16 cellular contexts compared by ENCODE assay signal in genomic region chr11:1510928-1511327, GRCh38.
"Had no signal": no experiment of that assay in that cellular context is flagged by ENCODE, and none has a peak within 500 bp of the region (broad histone marks: within the 10 kb centered on the region; RNA-seq: fewer than 3 reads in every experiment).

No MANE protein-coding gene starts in this region.

- H3K27ac Mint-ChIP-seq: activated naive CD4-positive, alpha-beta T cell treated with anti-CD3 and anti-CD28 coated beads, Interleukin-2, amount 50 U/mL, for 24 hours; stimulated activated naive CD8-positive, alpha-beta T cell treated with anti-CD3 and anti-CD28 coated beads, Interleukin-15, amount 100 ng/mL, for 72 hours; T-helper 1 cell treated with Interleukin-12 subunit alpha and Interleukin-12 subunit beta and Interleukin-4 antibody, amounts not matched to agents 30 μg/mL and 1 μg/mL, for 36 hours had no signal

- H3K4me1 ChIP-seq: foreskin keratinocyte had no signal

- DNase-seq: activated CD4-positive, alpha-beta T cell treated with anti-CD3 and anti-CD28 coated beads, Interleukin-2, amount 10 ng/mL, durations not matched to agents 7 days and 5 days; activated CD4-positive, CD25-positive, alpha-beta regulatory T cell; activated CD8-positive, alpha-beta memory T cell treated with anti-CD3 and anti-CD28 coated beads for 24 hours; activated effector memory CD4-positive, alpha-beta T cell treated with Interleukin-2 at 50 U/mL for 16 hours; activated T-cell treated with anti-CD3 and anti-CD28 coated beads for 4 hours; amygdala; foreskin keratinocyte; pancreas; stimulated activated CD4-positive, alpha-beta T cell treated with anti-CD3 and anti-CD28 coated beads, Interleukin-15, amount 100 ng/mL, for 24 hours; stimulated activated CD4-positive, alpha-beta T cell treated with anti-CD3 and anti-CD28 coated beads, Interleukin-4, amount 100 ng/mL, for 24 hours; stimulated activated naive CD8-positive, alpha-beta T cell treated with anti-CD3 and anti-CD28 coated beads, Interleukin-15, amount 100 ng/mL, for 72 hours had no signal

- H3K9me3 Mint-ChIP-seq: activated CD4-positive, alpha-beta T cell treated with anti-CD3 and anti-CD28 coated beads, Interleukin-2, amount 10 ng/mL, durations not matched to agents 7 days and 5 days; activated naive CD4-positive, alpha-beta T cell treated with anti-CD3 and anti-CD28 coated beads, Interleukin-2, amount 50 U/mL, for 24 hours; neural crest cell; stimulated activated naive CD8-positive, alpha-beta T cell treated with anti-CD3 and anti-CD28 coated beads, Interleukin-15, amount 100 ng/mL, for 72 hours; T-helper 1 cell treated with Interleukin-12 subunit alpha and Interleukin-12 subunit beta and Interleukin-4 antibody, amounts not matched to agents 30 μg/mL and 1 μg/mL, for 36 hours had no signal

- H3K36me3 Mint-ChIP-seq: activated naive CD4-positive, alpha-beta T cell treated with anti-CD3 and anti-CD28 coated beads, Interleukin-2, amount 50 U/mL, for 24 hours had no signal

- H3K27me3 ChIP-seq: breast epithelium, foreskin keratinocyte, pancreas had no signal

- H3K36me3 ChIP-seq: breast epithelium, pancreas, thoracic aorta had no signal

- H3K27ac ChIP-seq: breast epithelium, foreskin keratinocyte, pancreas, thoracic aorta had no signal

- ATAC-seq: foreskin keratinocyte; pancreas; stimulated activated naive CD8-positive, alpha-beta T cell treated with anti-CD3 and anti-CD28 coated beads, Interleukin-15, amount 100 ng/mL, for 72 hours had no signal

- H3K9me3 ChIP-seq: breast epithelium, pancreas, thoracic aorta had no signal

- H3K4me3 Mint-ChIP-seq: activated CD4-positive, alpha-beta T cell treated with anti-CD3 and anti-CD28 coated beads, Interleukin-2, amount 10 ng/mL, durations not matched to agents 7 days and 5 days; activated naive CD4-positive, alpha-beta T cell treated with anti-CD3 and anti-CD28 coated beads, Interleukin-2, amount 50 U/mL, for 24 hours; neural crest cell; stimulated activated naive CD8-positive, alpha-beta T cell treated with anti-CD3 and anti-CD28 coated beads, Interleukin-15, amount 100 ng/mL, for 72 hours; T-helper 1 cell treated with Interleukin-12 subunit alpha and Interleukin-12 subunit beta and Interleukin-4 antibody, amounts not matched to agents 30 μg/mL and 1 μg/mL, for 36 hours had no signal

- H3K4me3 ChIP-seq: breast epithelium, pancreas, thoracic aorta had no signal

- H3K27me3 Mint-ChIP-seq: activated CD4-positive, alpha-beta T cell treated with anti-CD3 and anti-CD28 coated beads, Interleukin-2, amount 10 ng/mL, durations not matched to agents 7 days and 5 days; activated naive CD4-positive, alpha-beta T cell treated with anti-CD3 and anti-CD28 coated beads, Interleukin-2, amount 50 U/mL, for 24 hours; stimulated activated naive CD8-positive, alpha-beta T cell treated with anti-CD3 and anti-CD28 coated beads, Interleukin-15, amount 100 ng/mL, for 72 hours had no signal
